Comparison of ENCODE assay signal across 29 cellular contexts in genomic region chr5:169445191-169445590, GRCh38.
"Had no signal": no experiment of that assay in that cellular context is flagged by ENCODE, and none has a peak within 500 bp of the region (broad histone marks: within the 10 kb centered on the region; RNA-seq: fewer than 3 reads in every experiment).

No MANE protein-coding gene starts in this region.

- H3K27ac Mint-ChIP-seq: immature natural killer cell; naive thymus-derived CD8-positive, alpha-beta T cell; nephron; neural progenitor cell; progenitor cell of endocrine pancreas; stimulated activated naive B cell treated with anti-CD40 and anti-IgM and Interleukin-4, amounts not matched to agents 10 μg/mL and 1 μg/mL and 100 μg/mL, for 72 hours had no signal

- H2AFZ ChIP-seq: neural progenitor cell had no signal

- H3K4me2 ChIP-seq: neural progenitor cell had no signal

- H3K4me1 ChIP-seq: left lung, lower lobe of right lung, neural progenitor cell, upper lobe of left lung, vagina had no signal

- H3K36me3 ChIP-seq: left lung, lower lobe of right lung, neural progenitor cell, ovary, right atrium auricular region, right lobe of liver, stomach, thyroid gland, transverse colon, upper lobe of left lung, vagina had no signal

- H3K27me3 ChIP-seq: left lung, neural progenitor cell, ovary, right atrium auricular region, right lobe of liver, stomach, testis, thyroid gland, transverse colon, upper lobe of left lung, vagina had no signal

- DNase-seq: hypothalamus; immature natural killer cell; kidney; left colon; left lung; lower lobe of right lung; mammary epithelial cell; mesenchymal stem cell; naive thymus-derived CD8-positive, alpha-beta T cell; ovary; right lobe of liver; stimulated activated CD4-positive, alpha-beta T cell treated with anti-CD3 and anti-CD28 coated beads, Interleukin-12 subunit alpha, Interleukin-12 subunit beta, amount 100 ng/mL, for 4 hours; stimulated activated CD4-positive, alpha-beta T cell treated with anti-CD3 and anti-CD28 coated beads, Interleukin-15, amount 100 ng/mL, for 24 hours; stimulated activated CD4-positive, alpha-beta T cell treated with anti-CD3 and anti-CD28 coated beads, Interleukin-2, amount 100 ng/mL, for 24 hours; stimulated activated CD4-positive, alpha-beta T cell treated with anti-CD3 and anti-CD28 coated beads, Interleukin-4, amount 100 ng/mL, for 1 hour; stimulated activated naive B cell treated with anti-CD40 and anti-IgM and Interleukin-4, amounts not matched to agents 10 μg/mL and 1 μg/mL and 100 μg/mL, for 72 hours; stimulated activated naive CD8-positive, alpha-beta T cell treated with anti-CD3 and anti-CD28 coated beads, Interleukin-15, Interleukin-2, amounts not matched to agents 100 U/mL and 50 U/mL, for 24 hours; stomach; testis; thyroid gland; transverse colon; upper lobe of left lung had no signal

- H3K9me3 ChIP-seq: left lung, lower lobe of right lung, ovary, right atrium auricular region, right lobe of liver, stomach, testis, thyroid gland, transverse colon, upper lobe of left lung, vagina had no signal

- H3K4me3 Mint-ChIP-seq: immature natural killer cell; naive thymus-derived CD8-positive, alpha-beta T cell; nephron; neural progenitor cell; stimulated activated naive B cell treated with anti-CD40 and anti-IgM and Interleukin-4, amounts not matched to agents 10 μg/mL and 1 μg/mL and 100 μg/mL, for 72 hours had no signal

- H3K4me3 ChIP-seq: left lung, lower lobe of right lung, neural progenitor cell, ovary, right atrium auricular region, right lobe of liver, skin epidermis, stomach, testis, thyroid gland, transverse colon, upper lobe of left lung, vagina had no signal

- H3K9ac ChIP-seq: neural progenitor cell had no signal

- H3K4me1 Mint-ChIP-seq: immature natural killer cell; naive thymus-derived CD8-positive, alpha-beta T cell; nephron; neural progenitor cell; stimulated activated naive B cell treated with anti-CD40 and anti-IgM and Interleukin-4, amounts not matched to agents 10 μg/mL and 1 μg/mL and 100 μg/mL, for 72 hours had no signal

- H3K27ac ChIP-seq: left lung, lower lobe of right lung, neural progenitor cell, ovary, right atrium auricular region, right lobe of liver, skin epidermis, stomach, testis, thyroid gland, transverse colon, upper lobe of left lung, vagina had no signal

- H3K9me3 Mint-ChIP-seq: naive thymus-derived CD8-positive, alpha-beta T cell; nephron; neural progenitor cell; stimulated activated naive B cell treated with anti-CD40 and anti-IgM and Interleukin-4, amounts not matched to agents 10 μg/mL and 1 μg/mL and 100 μg/mL, for 72 hours had no signal

- H3K36me3 Mint-ChIP-seq: immature natural killer cell; naive thymus-derived CD8-positive, alpha-beta T cell; neural progenitor cell; stimulated activated naive B cell treated with anti-CD40 and anti-IgM and Interleukin-4, amounts not matched to agents 10 μg/mL and 1 μg/mL and 100 μg/mL, for 72 hours had no signal

- FAIRE-seq: islet of Langerhans, kidney had no signal
